21 cellular contexts compared by ENCODE assay signal in the genomic region with DNA sequence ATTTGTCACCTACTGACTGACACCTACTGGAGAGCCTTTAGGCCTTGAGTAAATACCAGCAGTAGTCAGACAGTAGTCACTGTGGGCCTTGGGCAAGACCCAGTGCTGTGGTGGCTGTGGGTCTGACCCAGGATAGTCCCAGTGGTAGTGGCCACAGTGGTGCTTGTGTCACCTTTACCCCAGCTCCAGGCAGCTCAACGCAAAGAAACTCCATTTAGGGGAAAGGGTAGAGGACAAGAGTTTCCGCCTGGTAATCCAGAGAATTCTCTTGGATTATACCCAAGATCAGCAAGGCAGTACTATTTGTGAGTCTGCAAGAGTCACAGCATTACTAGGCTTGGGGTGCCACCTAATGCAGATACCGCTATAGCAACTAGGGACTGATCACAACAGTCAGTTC.
"Had no signal": no experiment of that assay in that cellular context is flagged by ENCODE, and none has a peak within 500 bp of the region (broad histone marks: within the 10 kb centered on the region; RNA-seq: fewer than 3 reads in every experiment).

No MANE protein-coding gene starts in this region.

- FAIRE-seq: colon, TTC549 had no signal

- DNase-seq: activated gamma-delta T cell treated with Interleukin-2 at 50 U/mL for 16 hours; activated T-cell treated with anti-CD3 and anti-CD28 coated beads, Interleukin-2, amount 50 U/mL, for 1 hour; adrenal gland; dorsolateral prefrontal cortex; effector memory CD8-positive, alpha-beta T cell; head of caudate nucleus; hypothalamus; nucleus accumbens; stimulated activated CD4-positive, alpha-beta T cell treated with anti-CD3 and anti-CD28 coated beads, Interleukin-2, amount 100 ng/mL, for 48 hours; stimulated activated CD8-positive, alpha-beta memory T cell treated with anti-CD3 and anti-CD28 coated beads, Interleukin-4, amount 100 ng/mL, for 48 hours; stimulated activated naive CD4-positive, alpha-beta T cell; T-helper 1 cell; upper lobe of right lung had no signal

- H3K9me3 Mint-ChIP-seq: effector memory CD8-positive, alpha-beta T cell had no signal

- H3K27ac ChIP-seq: adrenal gland, ascending aorta, dorsolateral prefrontal cortex, gastroesophageal sphincter, thoracic aorta, upper lobe of right lung had no signal

- H3K9me3 ChIP-seq: adrenal gland, upper lobe of right lung had no signal

- H3K27me3 Mint-ChIP-seq: activated naive CD4-positive, alpha-beta T cell treated with anti-CD3 and anti-CD28 coated beads, Interleukin-2, amount 50 U/mL, for 24 hours; central memory CD8-positive, alpha-beta T cell; effector memory CD8-positive, alpha-beta T cell; memory B cell had no signal

- H3K4me3 Mint-ChIP-seq: activated naive CD4-positive, alpha-beta T cell treated with anti-CD3 and anti-CD28 coated beads, Interleukin-2, amount 50 U/mL, for 24 hours; central memory CD8-positive, alpha-beta T cell; effector memory CD8-positive, alpha-beta T cell; memory B cell had no signal

- H3K27ac Mint-ChIP-seq: activated naive CD4-positive, alpha-beta T cell treated with anti-CD3 and anti-CD28 coated beads, Interleukin-2, amount 50 U/mL, for 24 hours; effector memory CD8-positive, alpha-beta T cell; memory B cell had no signal

- H3K36me3 ChIP-seq: adrenal gland, ascending aorta, gastroesophageal sphincter, thoracic aorta, upper lobe of right lung had no signal

- ATAC-seq: effector memory CD8-positive, alpha-beta T cell; gastroesophageal sphincter; upper lobe of right lung had no signal

- H3K4me1 ChIP-seq: adrenal gland, ascending aorta, gastroesophageal sphincter, upper lobe of right lung had no signal

- H3K27me3 ChIP-seq: adrenal gland, ascending aorta, dorsolateral prefrontal cortex, gastroesophageal sphincter, upper lobe of right lung had no signal

- H3K4me3 ChIP-seq: adrenal gland, ascending aorta, dorsolateral prefrontal cortex, gastroesophageal sphincter, thoracic aorta, upper lobe of right lung had no signal
